ENCODE assay signal across 27 cellular contexts in genomic region chr9:126813072-126813471, GRCh38.
"Had no signal": no experiment of that assay in that cellular context is flagged by ENCODE, and none has a peak within 500 bp of the region (broad histone marks: within the 10 kb centered on the region; RNA-seq: fewer than 3 reads in every experiment).

No MANE protein-coding gene starts in this region.

- H3K27me3 ChIP-seq: esophagus muscularis mucosa, foreskin keratinocyte, neural progenitor cell, ovary, stomach, thyroid gland, vagina had no signal

- ATAC-seq: foreskin keratinocyte; left colon; mucosa of descending colon; naive thymus-derived CD4-positive, alpha-beta T cell; sciatic nerve; stimulated activated effector memory CD8-positive, alpha-beta T cell treated with anti-CD3 and anti-CD28 coated beads, Interleukin-12 subunit alpha, Interleukin-12 subunit beta, amount 100 ng/mL, for 72 hours had no signal

- H3K27me3 Mint-ChIP-seq: central memory CD8-positive, alpha-beta T cell; naive thymus-derived CD4-positive, alpha-beta T cell had no signal

- H3K36me3 ChIP-seq: ovary had no signal

- H3K9me3 Mint-ChIP-seq: central memory CD8-positive, alpha-beta T cell had no signal

- H3K9me3 ChIP-seq: thyroid gland had no signal

- H3K4me3 ChIP-seq: coronary artery, esophagus muscularis mucosa, mucosa of descending colon, neural progenitor cell, ovary, stomach, thyroid gland, vagina had no signal

- H3K4me1 ChIP-seq: foreskin keratinocyte, neural progenitor cell had no signal

- H3K27ac Mint-ChIP-seq: mesothelial cell of epicardium; nephron; neural progenitor cell; stimulated activated effector memory CD8-positive, alpha-beta T cell treated with anti-CD3 and anti-CD28 coated beads, Interleukin-12 subunit alpha, Interleukin-12 subunit beta, amount 100 ng/mL, for 72 hours had no signal

- H3K27ac ChIP-seq: coronary artery, esophagus muscularis mucosa, foreskin keratinocyte, neural progenitor cell, ovary, stomach, thyroid gland, vagina had no signal

- DNase-seq: dermis blood vessel endothelial cell; effector memory CD4-positive, alpha-beta T cell; foreskin keratinocyte; head of caudate nucleus; hippocampal formation; left colon; mesenchymal stem cell; mucosa of descending colon; naive thymus-derived CD4-positive, alpha-beta T cell; ovary; posterior cingulate gyrus; retina; stimulated activated CD4-positive, alpha-beta T cell treated with anti-CD3 and anti-CD28 coated beads, Interleukin-2, amount 100 ng/mL, for 24 hours; stimulated activated CD4-positive, alpha-beta T cell treated with anti-CD3 and anti-CD28 coated beads, Interleukin-4, amount 100 ng/mL, for 24 hours; stimulated activated naive CD4-positive, alpha-beta T cell treated with Interleukin-2 at 50 U/mL for 16 hours; stomach; thyroid gland; trophoblast cell had no signal

- H3K4me1 Mint-ChIP-seq: neural progenitor cell had no signal

- H3K4me3 Mint-ChIP-seq: central memory CD8-positive, alpha-beta T cell; mesothelial cell of epicardium; naive thymus-derived CD4-positive, alpha-beta T cell; nephron; neural progenitor cell; stimulated activated effector memory CD8-positive, alpha-beta T cell treated with anti-CD3 and anti-CD28 coated beads, Interleukin-12 subunit alpha, Interleukin-12 subunit beta, amount 100 ng/mL, for 72 hours had no signal
